ENCODE assay signal across 17 cellular contexts in genomic region chr15:35702946-35703495, GRCh38.
DNase-seq lines count a peak whose midpoint lies in the region; ATAC-seq and TF ChIP-seq lines count a peak whose summit lies in the region.
"Had no signal": no experiment of that assay in that cellular context is flagged by ENCODE, and none has a peak within 500 bp of the region (broad histone marks: within the 10 kb centered on the region; RNA-seq: fewer than 3 reads in every experiment).

No MANE protein-coding gene starts in this region.

- 0 out of 2 replicates have a peak overlapping the region, but pooled peaks have one; percentile 68 for H3K14ac ChIP-seq in IMR-90 (replicated peaks; ENCODE audit: low read depth, low read length)

- no peak overlapping the region for H2AK5ac ChIP-seq in IMR-90 (ENCODE audit: low read depth, low read length)

- H4K20me1 ChIP-seq in GM23338 (replicated peaks; ENCODE audit: insufficient read depth) = no peaks in the 10 kb centered on the region
- H4K20me1 ChIP-seq in IMR-90 (ENCODE audit: insufficient read depth, low read length) = no peaks in the 10 kb centered on the region

- H2BK120ac ChIP-seq in IMR-90 (ENCODE audit: low read depth, low read length) = peak overlapping the region; percentile 68; the same call in 1 of the 2 replicates

- H3K4me3 Mint-ChIP-seq in GM23338 (no peak overlapping the region), osteocyte (ENCODE audit: unreplicated experiment) (no peak overlapping the region)
- H3K4me3 Mint-ChIP-seq: CD8-positive, alpha-beta memory T cell had no signal

- H3K9ac ChIP-seq in IMR-90 (ENCODE audit: low read depth, low read length) = no peak overlapping the region

- H3K4me1 Mint-ChIP-seq in GM23338 (peaks cover 36% of the 10 kb centered on the region), osteocyte (ENCODE audit: unreplicated experiment) (peaks cover 50% of the 10 kb centered on the region)
- H3K4me1 Mint-ChIP-seq: CD8-positive, alpha-beta memory T cell had no signal

- H3K9me3 ChIP-seq in IMR-90 (ENCODE audit: control insufficient read depth, insufficient read depth, low read length) = no peaks in the 10 kb centered on the region
- H3K9me3 ChIP-seq: SJCRH30 had no signal

- H3K27me3 Mint-ChIP-seq in GM23338 (ENCODE audit: insufficient read depth, low read depth, poor library complexity) (no peaks in the 10 kb centered on the region), osteocyte (ENCODE audit: unreplicated experiment) (no peaks in the 10 kb centered on the region)

- H3K27ac ChIP-seq in GM23338 (ENCODE audit: low read depth) (no peak overlapping the region), IMR-90 (ENCODE audit: insufficient read depth, low read length) (no peak overlapping the region), foreskin keratinocyte (no peak overlapping the region)
- H3K27ac ChIP-seq: SJCRH30 had no signal

- no peak overlapping the region for H4K91ac ChIP-seq in IMR-90 (ENCODE audit: insufficient read depth, low read depth, low read length)

- no peak overlapping the region for H2AK9ac ChIP-seq in IMR-90 (replicated peaks; ENCODE audit: low read depth, low read length, poor library complexity)

- H3K36me3 ChIP-seq in GM23338 (ENCODE audit: insufficient read depth) (no peaks in the 10 kb centered on the region), IMR-90 (ENCODE audit: control insufficient read depth, insufficient read depth, low read length) (no peaks in the 10 kb centered on the region)
- H3K36me3 ChIP-seq: SJCRH30 had no signal

- POLR2A ChIA-PET in IMR-90 (lab: Charles Lee; ENCODE audit: unreplicated experiment) = no interaction called here

- H3K4me1 ChIP-seq in GM23338 (ENCODE audit: insufficient read depth) (peaks cover 17% of the 10 kb centered on the region), IMR-90 (ENCODE audit: control insufficient read depth, insufficient read depth, low read length) (peaks cover 16% of the 10 kb centered on the region), foreskin keratinocyte (peaks cover 16% of the 10 kb centered on the region)

- no peak overlapping the region for H3K4me3 ChIP-seq in GM23338
- H3K4me3 ChIP-seq in IMR-90 (ENCODE audit: insufficient read depth, low read depth, low read length) = no peak overlapping the region
- H3K4me3 ChIP-seq: SJCRH30 had no signal

- H3K23ac ChIP-seq in IMR-90 (ENCODE audit: low read depth, low read length) = 0 out of 2 replicates have a peak overlapping the region, but pooled peaks have one; percentile 8

- H3K4me2 ChIP-seq in GM23338 (no peak overlapping the region), IMR-90 (ENCODE audit: low read depth, low read length) (no peak overlapping the region)

- peaks cover 12% of the 10 kb centered on the region; the same call in 1 of the 2 replicates for H3K9me1 ChIP-seq in IMR-90 (ENCODE audit: insufficient read depth, low read length)

- H2AFZ ChIP-seq in GM23338 (peak overlapping the region; percentile 70; the same call in 1 of the 2 replicates), IMR-90 (replicated peaks; ENCODE audit: low read length, poor library complexity) (no peak overlapping the region)

- H3K27ac Mint-ChIP-seq in GM23338 = no peak overlapping the region
- H3K27ac Mint-ChIP-seq in osteocyte (ENCODE audit: unreplicated experiment) = peak overlapping the region; percentile 14
- H3K27ac Mint-ChIP-seq: CD8-positive, alpha-beta memory T cell had no signal

- DNase-seq in GM23338 (ENCODE audit: low spot score) = no peak
- no peak for DNase-seq in IMR-90
- no peak for DNase-seq in foreskin keratinocyte
- no peak for DNase-seq in osteocyte (ENCODE audit: extremely low spot score, unreplicated experiment)
- no peak for DNase-seq in NCI-H2196 (lab: John Stamatoyannopoulos, UW; ENCODE audit: unreplicated experiment)
- no peak for DNase-seq in T1000 (lab: John Stamatoyannopoulos, UW)
- DNase-seq in KBM-7 = no peak
- DNase-seq: ACHN; C1 segment of cervical spinal cord; CD8-positive, alpha-beta memory T cell; DMS79; KG1; MV-4-11; NCI-H1417 treated with DMSO at 0.1 percent for 48 hours; NCI-H1930; NCI-H524; SJCRH30 had no signal

- no peak for TF ChIP-seq POLR2A in IMR-90 (IDR thresholded peaks at IDR 0.05; ENCODE audit: low read depth, low read length)

- H3F3A ChIP-seq in GM23338 (replicated peaks; ENCODE audit: low read depth) = no peaks in the 10 kb centered on the region

- ATAC-seq in GM23338 = no peak
- no peak for ATAC-seq in IMR-90 (ENCODE audit: low read depth)
- ATAC-seq in foreskin keratinocyte = peak; percentile 14

- H3K9me3 Mint-ChIP-seq in GM23338 (no peaks in the 10 kb centered on the region), osteocyte (ENCODE audit: unreplicated experiment) (peaks cover 8% of the 10 kb centered on the region)
- H3K9me3 Mint-ChIP-seq: CD8-positive, alpha-beta memory T cell had no signal

- H3K36me3 Mint-ChIP-seq in GM23338 (ENCODE audit: low read depth) (no peaks in the 10 kb centered on the region), osteocyte (ENCODE audit: unreplicated experiment) (peaks cover 2% of the 10 kb centered on the region)
- H3K36me3 Mint-ChIP-seq: CD8-positive, alpha-beta memory T cell had no signal

- H2BK20ac ChIP-seq in IMR-90 (ENCODE audit: low read depth, low read length) = peak overlapping the region; percentile 44; the same call in 1 of the 2 replicates

- H2BK15ac ChIP-seq in IMR-90 (ENCODE audit: low read depth, low read length) = 0 out of 3 replicates have a peak overlapping the region, but pooled peaks have one; percentile 28

- peak overlapping the region; percentile 64 for H3K4ac ChIP-seq in IMR-90 (ENCODE audit: low read depth, low read length)

- H3K56ac ChIP-seq in IMR-90 (ENCODE audit: extremely low read depth, insufficient read depth, low read length) = no peak overlapping the region

- dilution Hi-C loops in IMR-90 (cut with HindIII; ENCODE audit: low sequenced_read_pairs, unreplicated experiment) = no loop called here

- in situ Hi-C loops in IMR-90 (cut with MboI; ENCODE audit: low sequenced_read_pairs) = no loop called here
- in situ Hi-C loops in KBM-7 (cut with MboI; ENCODE audit: low pct_unique_long_range_greater_than_20kb, low sequenced_read_pairs) = no loop called here

- no peak overlapping the region for H3K18ac ChIP-seq in IMR-90 (ENCODE audit: low read depth, low read length)

- H3K79me2 ChIP-seq in GM23338 (replicated peaks; ENCODE audit: insufficient read depth) = no peaks in the 10 kb centered on the region

- CTCF ChIA-PET in IMR-90 (lab: Yijun Ruan, JAX) = no interaction called here

- BruUV-seq in IMR-90 (replicated peaks; lab: Mats Ljungman, UMichigan) = no TSS peak

- no peak overlapping the region for H4K5ac ChIP-seq in IMR-90 (ENCODE audit: low read depth, low read length)

- H3K27me3 ChIP-seq in GM23338 (ENCODE audit: insufficient read depth) (no peaks in the 10 kb centered on the region), IMR-90 (ENCODE audit: control insufficient read depth, insufficient read depth, low read length) (no peaks in the 10 kb centered on the region), foreskin keratinocyte (no peaks in the 10 kb centered on the region)
- H3K27me3 ChIP-seq: SJCRH30 had no signal

- 0 out of 4 replicates have a peak overlapping the region, but pooled peaks of 1 of the 2 experiments have one; percentile 60 for H4K8ac ChIP-seq in IMR-90 (ENCODE audit: low read depth in 2 of 2, low read length in 2 of 2)

- intact Hi-C loops in IMR-90 (cut with micrococcal nuclease) = no loop called here

- H3K9me2 ChIP-seq in GM23338 (ENCODE audit: insufficient read depth) = peaks cover 9% of the 10 kb centered on the region; the same call in 1 of the 2 replicates

- H3K79me1 ChIP-seq in IMR-90 (ENCODE audit: low read depth in 1 of 2, low read length in 2 of 2) = no peaks in the 10 kb centered on the region

- no peak for TF ChIP-seq RAD21 in IMR-90 (IDR thresholded peaks at IDR 0.05; ENCODE audit: low read length)

- TF ChIP-seq CTCF in GM23338 (conservative IDR thresholded peaks at IDR 0.05; ENCODE audit: low read depth in 2 of 2) = no peak
- TF ChIP-seq CTCF in IMR-90 (conservative IDR thresholded peaks at IDR 0.05; ENCODE audit: low read depth, low read length) = no peak
- TF ChIP-seq CTCF in foreskin keratinocyte (conservative IDR thresholded peaks at IDR 0.05) = no peak
- TF ChIP-seq CTCF in osteocyte (IDR thresholded peaks at IDR 0.05) = no peak

- WGBS in IMR-90 (ENCODE audit: extremely low coverage in 2 of 2, insufficient read length in 1 of 2), 2 experiments = no CpG with 5 or more reads among the region's 3 CpGs

- H2BK5ac ChIP-seq in IMR-90 (ENCODE audit: low read depth, low read length, poor library complexity, severe bottlenecking) = no peak overlapping the region

TF ChIP-seq in GM23338, 12 proteins besides CTCF, POLR2A, EP300 and RAD21 (continues in another document):
- TF ChIP-seq STAT1 (IDR thresholded peaks at IDR 0.05; ENCODE audit: unreplicated experiment) = no peak

TF ChIP-seq in IMR-90, 13 proteins besides CTCF, POLR2A, EP300 and RAD21 (continues in another document):
- no peak for TF ChIP-seq MAFK (IDR thresholded peaks at IDR 0.05; ENCODE audit: low read depth, low read length)
- no peak for TF ChIP-seq USF2 (IDR thresholded peaks at IDR 0.05; ENCODE audit: low read depth, low read length)
- no peak for TF ChIP-seq SMC3 (IDR thresholded peaks at IDR 0.05; ENCODE audit: low read depth, low read length)
- no peak for TF ChIP-seq CHD1 (IDR thresholded peaks at IDR 0.05; ENCODE audit: low read depth, low read length)
- TF ChIP-seq FOS (IDR thresholded peaks at IDR 0.05; ENCODE audit: low read depth, low read length) = no peak
- TF ChIP-seq, protein P1, sequence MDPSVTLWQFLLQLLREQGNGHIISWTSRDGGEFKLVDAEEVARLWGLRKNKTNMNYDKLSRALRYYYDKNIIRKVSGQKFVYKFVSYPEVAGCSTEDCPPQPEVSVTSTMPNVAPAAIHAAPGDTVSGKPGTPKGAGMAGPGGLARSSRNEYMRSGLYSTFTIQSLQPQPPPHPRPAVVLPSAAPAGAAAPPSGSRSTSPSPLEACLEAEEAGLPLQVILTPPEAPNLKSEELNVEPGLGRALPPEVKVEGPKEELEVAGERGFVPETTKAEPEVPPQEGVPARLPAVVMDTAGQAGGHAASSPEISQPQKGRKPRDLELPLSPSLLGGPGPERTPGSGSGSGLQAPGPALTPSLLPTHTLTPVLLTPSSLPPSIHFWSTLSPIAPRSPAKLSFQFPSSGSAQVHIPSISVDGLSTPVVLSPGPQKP (IDR thresholded peaks at IDR 0.05; ENCODE audit: borderline replicate concordance, low read depth, low read length) = no peak
- TF ChIP-seq BHLHE40 (IDR thresholded peaks at IDR 0.05; ENCODE audit: low read depth, low read length) = no peak
- TF ChIP-seq MAZ (IDR thresholded peaks at IDR 0.05; ENCODE audit: borderline replicate concordance, low read depth, low read length) = no peak
- TF ChIP-seq NFE2L2 (IDR thresholded peaks at IDR 0.05; ENCODE audit: low read depth, low read length) = no peak
- TF ChIP-seq RFX5 (IDR thresholded peaks at IDR 0.05; ENCODE audit: low read depth, low read length) = no peak
